24 cellular contexts compared by ENCODE assay signal in genomic region chr7:35356495-35356894, GRCh38.
"Had no signal": no experiment of that assay in that cellular context is flagged by ENCODE, and none has a peak within 500 bp of the region (broad histone marks: within the 10 kb centered on the region; RNA-seq: fewer than 3 reads in every experiment).

No MANE protein-coding gene starts in this region.

- H3K4me3 Mint-ChIP-seq: activated CD8-positive, alpha-beta T cell treated with anti-CD3 and anti-CD28 coated beads, Interleukin-2, amount 10 ng/mL, durations not matched to agents 7 days and 5 days; activated naive CD4-positive, alpha-beta T cell treated with anti-CD3 and anti-CD28 coated beads, Interleukin-2, amount 50 U/mL, for 24 hours; activated naive CD8-positive, alpha-beta T cell treated with anti-CD3 and anti-CD28 coated beads, Interleukin-2, amount 50 U/mL, for 24 hours; T-helper 1 cell treated with Interleukin-12 subunit alpha and Interleukin-12 subunit beta and Interleukin-4 antibody, amounts not matched to agents 30 μg/mL and 1 μg/mL, for 36 hours had no signal

- H3K9me3 ChIP-seq: ascending aorta, body of pancreas had no signal

- H3K9me3 Mint-ChIP-seq: activated naive CD4-positive, alpha-beta T cell treated with anti-CD3 and anti-CD28 coated beads, Interleukin-2, amount 50 U/mL, for 24 hours; activated naive CD8-positive, alpha-beta T cell treated with anti-CD3 and anti-CD28 coated beads, Interleukin-2, amount 50 U/mL, for 24 hours; T-helper 1 cell treated with Interleukin-12 subunit alpha and Interleukin-12 subunit beta and Interleukin-4 antibody, amounts not matched to agents 30 μg/mL and 1 μg/mL, for 36 hours had no signal

- H3K36me3 Mint-ChIP-seq: activated naive CD4-positive, alpha-beta T cell treated with anti-CD3 and anti-CD28 coated beads, Interleukin-2, amount 50 U/mL, for 24 hours had no signal

- H3K27ac ChIP-seq: ascending aorta, body of pancreas, KMS-11 had no signal

- H3K27me3 ChIP-seq: ascending aorta, body of pancreas had no signal

- H3K4me1 ChIP-seq: ascending aorta, body of pancreas had no signal

- H3K27ac Mint-ChIP-seq: activated CD8-positive, alpha-beta T cell treated with anti-CD3 and anti-CD28 coated beads, Interleukin-2, amount 10 ng/mL, durations not matched to agents 7 days and 5 days; activated naive CD4-positive, alpha-beta T cell treated with anti-CD3 and anti-CD28 coated beads, Interleukin-2, amount 50 U/mL, for 24 hours; activated naive CD8-positive, alpha-beta T cell treated with anti-CD3 and anti-CD28 coated beads, Interleukin-2, amount 50 U/mL, for 24 hours; T-helper 1 cell treated with Interleukin-12 subunit alpha and Interleukin-12 subunit beta and Interleukin-4 antibody, amounts not matched to agents 30 μg/mL and 1 μg/mL, for 36 hours had no signal

- H3K4me3 ChIP-seq: ascending aorta, body of pancreas had no signal

- H3K4me1 Mint-ChIP-seq: activated naive CD4-positive, alpha-beta T cell treated with anti-CD3 and anti-CD28 coated beads, Interleukin-2, amount 50 U/mL, for 24 hours; activated naive CD8-positive, alpha-beta T cell treated with anti-CD3 and anti-CD28 coated beads, Interleukin-2, amount 50 U/mL, for 24 hours had no signal

- DNase-seq: activated CD4-positive, alpha-beta T cell treated with anti-CD3 and anti-CD28 coated beads for 4 hours; activated CD4-positive, alpha-beta T cell treated with anti-CD3 and anti-CD28 coated beads, Interleukin-2, amount 50 U/mL, for 4 hours; activated CD8-positive, alpha-beta memory T cell treated with anti-CD3 and anti-CD28 coated beads, Interleukin-2, amount 50 U/mL, for 48 hours; activated CD8-positive, alpha-beta T cell treated with anti-CD3 and anti-CD28 coated beads, Interleukin-2, amount 10 ng/mL, durations not matched to agents 7 days and 5 days; activated naive CD4-positive, alpha-beta T cell; activated naive CD8-positive, alpha-beta T cell treated with anti-CD3 and anti-CD28 coated beads, Interleukin-2, amount 50 U/mL, for 24 hours; activated T-cell treated with anti-CD3 and anti-CD28 coated beads, Interleukin-2, amount 50 U/mL, for 1 hour; amniotic stem cell; body of pancreas; NCI-H1092; NCI-H1930; NCI-H2227 treated with DMSO at 0.1 percent for 48 hours; NCI-H446 treated with DMSO at 0.1 percent for 48 hours; NCI-H774; NK-92 treated with Interleukin-12 subunit alpha and Interleukin-12 subunit beta, amount 100 ng/mL, for 24 hours; OCI-M1; RPMI8226; SHP77 had no signal

- H3K36me3 ChIP-seq: ascending aorta had no signal

- ATAC-seq: activated CD4-positive, CD25-positive, alpha-beta regulatory T cell treated with anti-CD3 and anti-CD28 coated beads, Interleukin-2, amount 50 U/mL, for 24 hours; activated CD8-positive, alpha-beta T cell treated with anti-CD3 and anti-CD28 coated beads, Interleukin-2, amount 10 ng/mL, durations not matched to agents 7 days and 5 days; activated naive CD8-positive, alpha-beta T cell treated with anti-CD3 and anti-CD28 coated beads, Interleukin-2, amount 50 U/mL, for 24 hours; body of pancreas; Panc1 had no signal
